1 cellular context compared by ENCODE assay signal in the genomic region with DNA sequence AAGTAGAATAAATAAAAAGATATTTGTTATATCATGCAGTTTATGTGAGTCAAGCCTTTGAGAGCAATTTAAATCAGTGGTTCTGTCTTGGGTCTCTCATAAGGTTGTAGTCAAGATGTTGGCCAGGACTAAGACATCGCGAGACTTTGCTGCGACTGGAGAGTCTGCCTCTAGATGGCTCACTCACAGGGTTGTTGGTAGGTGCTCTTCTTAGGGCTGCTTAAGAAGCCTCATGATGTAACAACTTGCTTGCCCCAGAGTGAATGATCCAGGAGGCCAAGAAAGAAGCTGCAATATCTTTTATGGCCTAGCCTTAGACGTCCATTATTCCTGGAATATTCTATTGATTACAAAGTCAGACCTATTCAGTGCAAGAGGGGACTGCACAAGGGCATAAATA.
TF ChIP-seq lines count a peak whose summit lies in the region.

No MANE protein-coding gene starts in this region.

TF ChIP-seq in K562, 482 proteins besides CTCF, POLR2A, EP300 and RAD21 (continued from another document):
- TF ChIP-seq, protein P1, sequence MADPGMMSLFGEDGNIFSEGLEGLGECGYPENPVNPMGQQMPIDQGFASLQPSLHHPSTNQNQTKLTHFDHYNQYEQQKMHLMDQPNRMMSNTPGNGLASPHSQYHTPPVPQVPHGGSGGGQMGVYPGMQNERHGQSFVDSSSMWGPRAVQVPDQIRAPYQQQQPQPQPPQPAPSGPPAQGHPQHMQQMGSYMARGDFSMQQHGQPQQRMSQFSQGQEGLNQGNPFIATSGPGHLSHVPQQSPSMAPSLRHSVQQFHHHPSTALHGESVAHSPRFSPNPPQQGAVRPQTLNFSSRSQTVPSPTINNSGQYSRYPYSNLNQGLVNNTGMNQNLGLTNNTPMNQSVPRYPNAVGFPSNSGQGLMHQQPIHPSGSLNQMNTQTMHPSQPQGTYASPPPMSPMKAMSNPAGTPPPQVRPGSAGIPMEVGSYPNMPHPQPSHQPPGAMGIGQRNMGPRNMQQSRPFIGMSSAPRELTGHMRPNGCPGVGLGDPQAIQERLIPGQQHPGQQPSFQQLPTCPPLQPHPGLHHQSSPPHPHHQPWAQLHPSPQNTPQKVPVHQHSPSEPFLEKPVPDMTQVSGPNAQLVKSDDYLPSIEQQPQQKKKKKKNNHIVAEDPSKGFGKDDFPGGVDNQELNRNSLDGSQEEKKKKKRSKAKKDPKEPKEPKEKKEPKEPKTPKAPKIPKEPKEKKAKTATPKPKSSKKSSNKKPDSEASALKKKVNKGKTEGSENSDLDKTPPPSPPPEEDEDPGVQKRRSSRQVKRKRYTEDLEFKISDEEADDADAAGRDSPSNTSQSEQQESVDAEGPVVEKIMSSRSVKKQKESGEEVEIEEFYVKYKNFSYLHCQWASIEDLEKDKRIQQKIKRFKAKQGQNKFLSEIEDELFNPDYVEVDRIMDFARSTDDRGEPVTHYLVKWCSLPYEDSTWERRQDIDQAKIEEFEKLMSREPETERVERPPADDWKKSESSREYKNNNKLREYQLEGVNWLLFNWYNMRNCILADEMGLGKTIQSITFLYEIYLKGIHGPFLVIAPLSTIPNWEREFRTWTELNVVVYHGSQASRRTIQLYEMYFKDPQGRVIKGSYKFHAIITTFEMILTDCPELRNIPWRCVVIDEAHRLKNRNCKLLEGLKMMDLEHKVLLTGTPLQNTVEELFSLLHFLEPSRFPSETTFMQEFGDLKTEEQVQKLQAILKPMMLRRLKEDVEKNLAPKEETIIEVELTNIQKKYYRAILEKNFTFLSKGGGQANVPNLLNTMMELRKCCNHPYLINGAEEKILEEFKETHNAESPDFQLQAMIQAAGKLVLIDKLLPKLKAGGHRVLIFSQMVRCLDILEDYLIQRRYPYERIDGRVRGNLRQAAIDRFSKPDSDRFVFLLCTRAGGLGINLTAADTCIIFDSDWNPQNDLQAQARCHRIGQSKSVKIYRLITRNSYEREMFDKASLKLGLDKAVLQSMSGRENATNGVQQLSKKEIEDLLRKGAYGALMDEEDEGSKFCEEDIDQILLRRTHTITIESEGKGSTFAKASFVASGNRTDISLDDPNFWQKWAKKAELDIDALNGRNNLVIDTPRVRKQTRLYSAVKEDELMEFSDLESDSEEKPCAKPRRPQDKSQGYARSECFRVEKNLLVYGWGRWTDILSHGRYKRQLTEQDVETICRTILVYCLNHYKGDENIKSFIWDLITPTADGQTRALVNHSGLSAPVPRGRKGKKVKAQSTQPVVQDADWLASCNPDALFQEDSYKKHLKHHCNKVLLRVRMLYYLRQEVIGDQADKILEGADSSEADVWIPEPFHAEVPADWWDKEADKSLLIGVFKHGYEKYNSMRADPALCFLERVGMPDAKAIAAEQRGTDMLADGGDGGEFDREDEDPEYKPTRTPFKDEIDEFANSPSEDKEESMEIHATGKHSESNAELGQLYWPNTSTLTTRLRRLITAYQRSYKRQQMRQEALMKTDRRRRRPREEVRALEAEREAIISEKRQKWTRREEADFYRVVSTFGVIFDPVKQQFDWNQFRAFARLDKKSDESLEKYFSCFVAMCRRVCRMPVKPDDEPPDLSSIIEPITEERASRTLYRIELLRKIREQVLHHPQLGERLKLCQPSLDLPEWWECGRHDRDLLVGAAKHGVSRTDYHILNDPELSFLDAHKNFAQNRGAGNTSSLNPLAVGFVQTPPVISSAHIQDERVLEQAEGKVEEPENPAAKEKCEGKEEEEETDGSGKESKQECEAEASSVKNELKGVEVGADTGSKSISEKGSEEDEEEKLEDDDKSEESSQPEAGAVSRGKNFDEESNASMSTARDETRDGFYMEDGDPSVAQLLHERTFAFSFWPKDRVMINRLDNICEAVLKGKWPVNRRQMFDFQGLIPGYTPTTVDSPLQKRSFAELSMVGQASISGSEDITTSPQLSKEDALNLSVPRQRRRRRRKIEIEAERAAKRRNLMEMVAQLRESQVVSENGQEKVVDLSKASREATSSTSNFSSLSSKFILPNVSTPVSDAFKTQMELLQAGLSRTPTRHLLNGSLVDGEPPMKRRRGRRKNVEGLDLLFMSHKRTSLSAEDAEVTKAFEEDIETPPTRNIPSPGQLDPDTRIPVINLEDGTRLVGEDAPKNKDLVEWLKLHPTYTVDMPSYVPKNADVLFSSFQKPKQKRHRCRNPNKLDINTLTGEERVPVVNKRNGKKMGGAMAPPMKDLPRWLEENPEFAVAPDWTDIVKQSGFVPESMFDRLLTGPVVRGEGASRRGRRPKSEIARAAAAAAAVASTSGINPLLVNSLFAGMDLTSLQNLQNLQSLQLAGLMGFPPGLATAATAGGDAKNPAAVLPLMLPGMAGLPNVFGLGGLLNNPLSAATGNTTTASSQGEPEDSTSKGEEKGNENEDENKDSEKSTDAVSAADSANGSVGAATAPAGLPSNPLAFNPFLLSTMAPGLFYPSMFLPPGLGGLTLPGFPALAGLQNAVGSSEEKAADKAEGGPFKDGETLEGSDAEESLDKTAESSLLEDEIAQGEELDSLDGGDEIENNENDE (IDR thresholded peaks at IDR 0.05; ENCODE audit: low read depth, low read length): no peak
TF ChIP-seq in K562: peak in this region for 1.
